In the genomic region with DNA sequence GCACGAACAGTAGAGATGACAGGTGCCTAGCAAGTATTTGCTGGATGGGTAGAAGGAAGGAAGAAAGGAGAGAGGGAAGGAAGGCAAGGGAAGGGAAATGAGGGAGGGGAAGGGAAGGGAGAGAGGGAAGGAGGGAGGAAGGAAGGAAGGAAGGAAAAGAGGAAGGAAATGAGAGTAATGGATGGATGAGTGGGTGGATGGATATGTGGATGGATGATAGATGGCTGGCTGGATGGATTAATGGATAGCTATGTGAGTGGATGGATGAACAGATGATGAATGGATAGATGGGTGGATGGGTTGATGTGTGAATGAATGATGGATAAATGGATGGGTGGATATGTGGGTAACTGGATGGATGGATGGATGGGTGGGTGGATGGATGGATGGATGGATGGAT, we compare ENCODE assay signal across 24 cellular contexts.
"Had no signal": no experiment of that assay in that cellular context is flagged by ENCODE, and none has a peak within 500 bp of the region (broad histone marks: within the 10 kb centered on the region; RNA-seq: fewer than 3 reads in every experiment).

No MANE protein-coding gene starts in this region.

- H3K27ac ChIP-seq: colonic mucosa, epithelial cell of prostate, esophagus squamous epithelium, left lung, lower lobe of right lung had no signal

- H3K4me3 ChIP-seq: colonic mucosa, esophagus squamous epithelium, gastrocnemius medialis, heart right ventricle, left lung, lower lobe of right lung, mucosa of descending colon had no signal

- FAIRE-seq: endometrium, islet of Langerhans, keratinocyte had no signal

- DNase-seq: colonic mucosa; cortex of kidney; effector CD8-positive, alpha-beta T cell; effector memory CD8-positive, alpha-beta T cell; endodermal cell; esophagus squamous epithelium; foreskin fibroblast; foreskin melanocyte; gastrocnemius medialis; glutamatergic neuron; head of caudate nucleus; heart right ventricle; hippocampal formation; left cardiac atrium; mesenchymal stem cell had no signal

- ATAC-seq: effector memory CD8-positive, alpha-beta T cell; esophagus mucosa; gastrocnemius medialis; heart right ventricle; left cardiac atrium; left lung; left ventricle myocardium superior; lower lobe of right lung; mucosa of descending colon had no signal

- H3K36me3 ChIP-seq: colonic mucosa, esophagus squamous epithelium, gastrocnemius medialis, heart right ventricle, left lung, lower lobe of right lung had no signal

- H3K4me1 ChIP-seq: gastrocnemius medialis had no signal

- H3K27me3 ChIP-seq: colonic mucosa had no signal

- H3K9me3 ChIP-seq: colonic mucosa, gastrocnemius medialis, lower lobe of right lung, mucosa of descending colon had no signal
